Comparison of ENCODE assay signal across 8 cellular contexts in the genomic region with DNA sequence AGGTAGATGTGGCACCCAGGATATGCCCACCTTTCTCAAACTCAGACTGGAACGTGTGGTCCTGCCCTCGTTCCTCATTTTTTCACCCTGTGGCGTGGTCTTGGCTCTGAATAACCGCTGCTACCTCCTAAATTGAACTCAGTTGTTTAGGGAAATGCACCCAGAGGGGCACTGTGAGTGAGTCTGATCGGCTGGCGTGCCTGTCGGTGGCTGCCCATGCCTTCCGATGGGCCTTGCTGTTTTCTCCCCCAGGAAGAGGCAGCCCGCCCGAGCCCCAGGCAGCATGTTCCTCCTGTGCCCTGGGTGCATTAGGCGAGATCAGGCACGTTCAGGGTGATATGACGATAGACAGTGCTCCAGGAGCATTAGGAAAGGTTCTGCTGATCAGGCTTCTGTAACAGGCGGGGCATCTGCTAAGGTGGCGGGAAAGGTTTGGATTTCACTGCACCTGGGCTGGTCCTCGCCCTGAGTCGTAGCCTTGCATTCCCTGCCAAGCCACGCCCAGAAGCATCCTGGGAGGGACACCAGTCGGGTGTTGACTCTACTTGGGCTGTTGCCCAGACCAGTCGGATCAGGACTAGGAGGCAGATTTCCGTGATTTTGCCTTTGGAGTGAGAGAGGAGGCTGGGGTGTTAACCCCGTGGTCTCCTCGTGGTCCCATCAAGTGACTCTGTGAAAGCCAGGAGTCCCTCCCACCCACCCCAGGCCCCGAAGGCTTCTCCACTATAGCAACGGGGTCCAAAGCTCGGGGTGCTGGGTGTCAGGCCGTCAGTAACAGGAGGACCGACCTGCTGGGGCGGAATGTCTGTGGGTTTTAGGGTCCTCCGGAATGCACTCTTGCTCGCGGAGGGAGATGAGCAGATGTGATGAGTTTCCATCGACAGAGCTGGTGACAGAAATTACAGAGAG.
DNase-seq lines count a peak whose midpoint lies in the region; ATAC-seq and TF ChIP-seq lines count a peak whose summit lies in the region.

No MANE protein-coding gene starts in this region.

- H3K9me3 Mint-ChIP-seq in activated T-cell treated with anti-CD3 and anti-CD28 coated beads, Interleukin-2, amount 50 U/mL, for 24 hours: no peaks in the 10 kb centered on the region

- intact Hi-C loops in heart left ventricle (cut with DNase I): loop anchor here in 1 of 10 donors (2.0 kb wide), 1 partner anchor 72 kb away; no protein-coding TSS in a partner anchor

- H3K4me1 ChIP-seq in heart left ventricle: peaks cover 0 to 42% (median 31%) of the 10 kb centered on the region in 12 donors
- peaks cover 54% of the 10 kb centered on the region for H3K4me1 ChIP-seq in suprapubic skin

- 53 to 67% (median 61%) methylated on average over 32 to 33 of the region's 33 CpGs for WGBS in heart left ventricle, 4 donors
- 43% methylated on average over 23 of the region's 33 CpGs for WGBS in suprapubic skin

- H3K9me3 ChIP-seq in heart left ventricle: no peaks in the 10 kb centered on the region
- no peaks in the 10 kb centered on the region for H3K9me3 ChIP-seq in suprapubic skin

- no peaks in the 10 kb centered on the region for H3K36me3 Mint-ChIP-seq in activated T-cell treated with anti-CD3 and anti-CD28 coated beads, Interleukin-2, amount 50 U/mL, for 24 hours (ENCODE audit: low read depth)

- TF ChIP-seq CTCF in heart left ventricle (IDR thresholded peaks at IDR 0.05): no peak
- TF ChIP-seq CTCF in suprapubic skin (IDR thresholded peaks at IDR 0.05): no peak

- H3K27me3 ChIP-seq in heart left ventricle (no peaks in the 10 kb centered on the region), suprapubic skin (no peaks in the 10 kb centered on the region)

- peak in 3 of 4 donors; percentile 37 to 81 (median 78) for ATAC-seq in heart left ventricle

- H3K36me3 ChIP-seq in heart left ventricle (no peaks in the 10 kb centered on the region), suprapubic skin (no peaks in the 10 kb centered on the region)

- no peak overlapping the region for H3K4me3 Mint-ChIP-seq in activated T-cell treated with anti-CD3 and anti-CD28 coated beads, Interleukin-2, amount 50 U/mL, for 24 hours

- H3K27me3 Mint-ChIP-seq in activated T-cell treated with anti-CD3 and anti-CD28 coated beads, Interleukin-2, amount 50 U/mL, for 24 hours: no peaks in the 10 kb centered on the region

- TF ChIP-seq POLR2A in heart left ventricle (IDR thresholded peaks at IDR 0.05) (no peak), suprapubic skin (IDR thresholded peaks at IDR 0.05) (no peak)

- no peaks in the 10 kb centered on the region for H3K4me1 Mint-ChIP-seq in activated T-cell treated with anti-CD3 and anti-CD28 coated beads, Interleukin-2, amount 50 U/mL, for 24 hours (ENCODE audit: low read depth)

- H3K4me3 ChIP-seq in heart left ventricle (no peak overlapping the region), suprapubic skin (peak overlapping the region; percentile 15)

- TF ChIP-seq EP300 in suprapubic skin (IDR thresholded peaks at IDR 0.05): no peak

- H3K27ac ChIP-seq in heart left ventricle (peak overlapping the region in 1 of 12 donors; percentile 11), suprapubic skin (peak overlapping the region; percentile 84)

- no peak overlapping the region for H3K27ac Mint-ChIP-seq in activated T-cell treated with anti-CD3 and anti-CD28 coated beads, Interleukin-2, amount 50 U/mL, for 24 hours

- DNase-seq in HS-5 (ENCODE audit: low read depth) (peak; percentile 26), RPMI7951 (ENCODE audit: low read depth) (peak; percentile 69), heart left ventricle (peak in 4 of 5 donors; percentile 57 to 80 (median 72)), suprapubic skin (ENCODE audit: low spot score in 2 of 2) (peak in 1 of 2 donors; percentile 89), T-helper 1 cell (no peak), cerebellar nuclear complex (lab: John Stamatoyannopoulos, UW) (no peak)
- no peak for DNase-seq in activated T-cell treated with anti-CD3 and anti-CD28 coated beads, Interleukin-2, amount 50 U/mL, for 24 hours
- DNase-seq in stimulated activated CD4-positive, alpha-beta T cell treated with anti-CD3 and anti-CD28 coated beads, Interleukin-15, amount 100 ng/mL, for 24 hours: no peak

Comparison
In these comparisons a context has a peak if more than half of its experiments do, and no peak if none do; other contexts are left out.
1. DNase-seq: peak in HS-5 (single experiment), RPMI7951 (single experiment) and heart left ventricle (4 of 5); none in T-helper 1 cell (0 of 5), activated T-cell treated with anti-CD3 and anti-CD28 coated beads, Interleukin-2, amount 50 U/mL, for 24 hours (single experiment), cerebellar nuclear complex (0 of 2) and stimulated activated CD4-positive, alpha-beta T cell treated with anti-CD3 and anti-CD28 coated beads, Interleukin-15, amount 100 ng/mL, for 24 hours (single experiment).